In genomic region chr12:109944975-109945374, GRCh38 we compare ENCODE assay signal across 11 cellular contexts. TPM values are rescaled to one million over a fixed set of nuclear protein-coding genes. Genes with fewer than 3 reads are reported as not detected.
DNase-seq lines count a peak whose midpoint lies in the region; ATAC-seq, FAIRE-seq and TF ChIP-seq lines count a peak whose summit lies in the region.
"Had no signal": no experiment of that assay in that cellular context is flagged by ENCODE, and none has a peak within 500 bp of the region (broad histone marks: within the 10 kb centered on the region; RNA-seq: fewer than 3 reads in every experiment).

No MANE protein-coding gene starts in this region.

- no peak for ATAC-seq in activated CD8-positive, alpha-beta T cell treated with anti-CD3 and anti-CD28 coated beads for 36 hours
- ATAC-seq in activated CD8-positive, alpha-beta T cell treated with anti-CD3 and anti-CD28 coated beads, Interleukin-2, amount 10 ng/mL, durations not matched to agents 7 days and 5 days: no peak
- peak; percentile 55 for ATAC-seq in upper lobe of right lung

- peaks cover 51% of the 10 kb centered on the region for H3K36me3 ChIP-seq in upper lobe of right lung
- peaks cover 5 to 8% of the 10 kb centered on the region in 2 donors for H3K36me3 ChIP-seq in small intestine (ENCODE audit: control insufficient read depth in 2 of 2, insufficient read depth in 2 of 2, low read length in 2 of 2)

- CTCF ChIA-PET in activated CD8-positive, alpha-beta T cell treated with anti-CD3 and anti-CD28 coated beads for 36 hours (lab: Charles Lee): no interaction called here
- CTCF ChIA-PET in activated CD8-positive, alpha-beta T cell treated with anti-CD3 and anti-CD28 coated beads, Interleukin-2, amount 10 ng/mL, durations not matched to agents 7 days and 5 days (lab: Charles Lee): interaction anchor here (1.4 kb wide), 1 partner anchor 100 kb away, joined by 4 read pairs; no protein-coding TSS in a partner anchor

- H3K4me1 ChIP-seq in upper lobe of right lung (peaks cover 29% of the 10 kb centered on the region), small intestine (ENCODE audit: control insufficient read depth in 2 of 2, insufficient read depth in 1 of 2, low read depth in 1 of 2, low read length in 1 of 2) (peaks cover 0 to 3% of the 10 kb centered on the region in 2 donors)

- H3K36me3 Mint-ChIP-seq in activated CD8-positive, alpha-beta T cell treated with anti-CD3 and anti-CD28 coated beads for 36 hours (ENCODE audit: low read depth): peaks cover 30% of the 10 kb centered on the region
- H3K36me3 Mint-ChIP-seq in activated CD8-positive, alpha-beta T cell treated with anti-CD3 and anti-CD28 coated beads, Interleukin-2, amount 10 ng/mL, durations not matched to agents 7 days and 5 days (ENCODE audit: low read depth): peaks cover 49% of the 10 kb centered on the region

- no peak overlapping the region for H3K4me3 ChIP-seq in fibroblast of mammary gland (ENCODE audit: control insufficient read depth, low read depth, low read length)
- H3K4me3 ChIP-seq in upper lobe of right lung: no peak overlapping the region
- no peak overlapping the region for H3K4me3 ChIP-seq in small intestine (ENCODE audit: low read depth in 1 of 2, low read length in 2 of 2)
- H3K4me3 ChIP-seq: SJSA1 had no signal

- no peaks in the 10 kb centered on the region for H3K9me3 ChIP-seq in upper lobe of right lung
- H3K9me3 ChIP-seq in small intestine (ENCODE audit: control insufficient read depth, low read depth): no peaks in the 10 kb centered on the region
- H3K9me3 ChIP-seq: SJSA1 had no signal

- 66 to 91% (median 87%) methylated on average over 13 of the region's 13 CpGs for WGBS in small intestine, 3 donors

- DNase-seq in activated CD8-positive, alpha-beta T cell treated with anti-CD3 and anti-CD28 coated beads for 36 hours: no peak
- DNase-seq in activated CD8-positive, alpha-beta T cell treated with anti-CD3 and anti-CD28 coated beads, Interleukin-2, amount 10 ng/mL, durations not matched to agents 7 days and 5 days: no peak
- DNase-seq in fibroblast of mammary gland (ENCODE audit: low read depth): peak; percentile 68
- peak; percentile 83 to 96 for DNase-seq in lung microvascular endothelial cell (ENCODE audit: low read depth in 2 of 2)
- no peak for DNase-seq in upper lobe of right lung
- DNase-seq in small intestine: no peak
- DNase-seq in NCI-H2081 treated with DMSO at 0.1 percent for 48 hours (lab: John Stamatoyannopoulos, UW): no peak
- DNase-seq in COLO668 (lab: John Stamatoyannopoulos, UW; ENCODE audit: unreplicated experiment): no peak
- DNase-seq: naive B cell, NCI-H2029 treated with DMSO at 0.1 percent for 48 hours had no signal

- H3K4me3 Mint-ChIP-seq in activated CD8-positive, alpha-beta T cell treated with anti-CD3 and anti-CD28 coated beads for 36 hours: no peak overlapping the region
- no peak overlapping the region for H3K4me3 Mint-ChIP-seq in activated CD8-positive, alpha-beta T cell treated with anti-CD3 and anti-CD28 coated beads, Interleukin-2, amount 10 ng/mL, durations not matched to agents 7 days and 5 days
- H3K4me3 Mint-ChIP-seq: naive B cell had no signal

- FAIRE-seq in small intestine (lab: Jason Lieb, UNC): no peak

- H3K9me3 Mint-ChIP-seq in activated CD8-positive, alpha-beta T cell treated with anti-CD3 and anti-CD28 coated beads for 36 hours: no peaks in the 10 kb centered on the region
- no peaks in the 10 kb centered on the region for H3K9me3 Mint-ChIP-seq in activated CD8-positive, alpha-beta T cell treated with anti-CD3 and anti-CD28 coated beads, Interleukin-2, amount 10 ng/mL, durations not matched to agents 7 days and 5 days (ENCODE audit: insufficient read depth)
- H3K9me3 Mint-ChIP-seq: naive B cell had no signal

- POLR2A ChIA-PET in activated CD8-positive, alpha-beta T cell treated with anti-CD3 and anti-CD28 coated beads for 36 hours (lab: Charles Lee): no interaction called here
- POLR2A ChIA-PET in activated CD8-positive, alpha-beta T cell treated with anti-CD3 and anti-CD28 coated beads, Interleukin-2, amount 10 ng/mL, durations not matched to agents 7 days and 5 days (lab: Charles Lee): interaction anchor here (0.6 kb wide), 2 partner anchors 236 to 463 kb away, joined by 3 to 4 read pairs; no protein-coding TSS in a partner anchor

- no peaks in the 10 kb centered on the region for H3K27me3 Mint-ChIP-seq in activated CD8-positive, alpha-beta T cell treated with anti-CD3 and anti-CD28 coated beads for 36 hours
- H3K27me3 Mint-ChIP-seq in activated CD8-positive, alpha-beta T cell treated with anti-CD3 and anti-CD28 coated beads, Interleukin-2, amount 10 ng/mL, durations not matched to agents 7 days and 5 days (ENCODE audit: low read depth): no peaks in the 10 kb centered on the region
- H3K27me3 Mint-ChIP-seq: naive B cell had no signal

- H3K27me3 ChIP-seq in upper lobe of right lung (no peaks in the 10 kb centered on the region), small intestine (ENCODE audit: control insufficient read depth in 2 of 2, insufficient read depth in 2 of 2, low read length in 2 of 2) (no peaks in the 10 kb centered on the region)
- H3K27me3 ChIP-seq: SJSA1 had no signal

- H3K27ac ChIP-seq in upper lobe of right lung: peak overlapping the region; percentile 12
- no peak overlapping the region for H3K27ac ChIP-seq in small intestine (ENCODE audit: low read depth in 1 of 2, low read length in 1 of 2)
- H3K27ac ChIP-seq: SJSA1 had no signal

- intact Hi-C loops in activated CD8-positive, alpha-beta T cell treated with anti-CD3 and anti-CD28 coated beads for 36 hours (cut with micrococcal nuclease): no loop called here
- intact Hi-C loops in upper lobe of right lung (cut with DNase I): no loop called here

- no peak for TF ChIP-seq CTCF in activated CD8-positive, alpha-beta T cell treated with anti-CD3 and anti-CD28 coated beads for 36 hours (IDR thresholded peaks at IDR 0.05)
- TF ChIP-seq CTCF in fibroblast of mammary gland (conservative IDR thresholded peaks at IDR 0.05; ENCODE audit: control insufficient read depth, insufficient read depth, low read depth, low read length) (no peak), upper lobe of right lung (IDR thresholded peaks at IDR 0.05) (no peak)

- H3K4me1 Mint-ChIP-seq in activated CD8-positive, alpha-beta T cell treated with anti-CD3 and anti-CD28 coated beads for 36 hours (ENCODE audit: low read depth): peaks cover 23% of the 10 kb centered on the region
- peaks cover 24% of the 10 kb centered on the region for H3K4me1 Mint-ChIP-seq in activated CD8-positive, alpha-beta T cell treated with anti-CD3 and anti-CD28 coated beads, Interleukin-2, amount 10 ng/mL, durations not matched to agents 7 days and 5 days (ENCODE audit: low read depth)

- peak overlapping the region; percentile 30 for H3K27ac Mint-ChIP-seq in activated CD8-positive, alpha-beta T cell treated with anti-CD3 and anti-CD28 coated beads for 36 hours
- H3K27ac Mint-ChIP-seq in activated CD8-positive, alpha-beta T cell treated with anti-CD3 and anti-CD28 coated beads, Interleukin-2, amount 10 ng/mL, durations not matched to agents 7 days and 5 days: no peak overlapping the region

RNA-seq across cellular contexts. Expression of gene TCHP, which starts 44.9 kb away (rescaled TPM):
- 10 to 100 TPM; 19.9 to 21.0 TPM for total RNA-seq in activated CD8-positive, alpha-beta T cell treated with anti-CD3 and anti-CD28 coated beads for 36 hours
- 10 to 100 TPM; 31.0 to 33.3 TPM for total RNA-seq in activated CD8-positive, alpha-beta T cell treated with anti-CD3 and anti-CD28 coated beads, Interleukin-2, amount 10 ng/mL, durations not matched to agents 7 days and 5 days
- total RNA-seq in lung microvascular endothelial cell (4.6 and 5.8 TPM in 2 replicates), upper lobe of right lung (16.5 TPM)
- 10 to 100 TPM in 1 of 3 donors, 1 to 10 TPM in 2; 7.0 to 15.2 (median 7.8) TPM for polyA plus RNA-seq in small intestine

RNA-seq across cellular contexts. Expression of gene GIT2, which starts 51.2 kb away (rescaled TPM):
- total RNA-seq in activated CD8-positive, alpha-beta T cell treated with anti-CD3 and anti-CD28 coated beads for 36 hours: 10 to 100 TPM; 49.2 to 49.6 TPM
- total RNA-seq in activated CD8-positive, alpha-beta T cell treated with anti-CD3 and anti-CD28 coated beads, Interleukin-2, amount 10 ng/mL, durations not matched to agents 7 days and 5 days: 10 to 100 TPM; 86.6 to 87.7 TPM
- total RNA-seq in lung microvascular endothelial cell: 21.6 and 23.8 TPM in 2 replicates
- 52.1 TPM for total RNA-seq in upper lobe of right lung
- polyA plus RNA-seq in small intestine: 10 to 100 TPM in 1 of 3 donors, 1 to 10 TPM in 2; 7.0 to 10.7 (median 7.4) TPM

RNA-seq across cellular contexts. Expression of gene ANKRD13A, which starts 54.3 kb away (rescaled TPM):
- total RNA-seq in activated CD8-positive, alpha-beta T cell treated with anti-CD3 and anti-CD28 coated beads for 36 hours: 10 to 100 TPM; 33.4 to 37.5 TPM
- total RNA-seq in activated CD8-positive, alpha-beta T cell treated with anti-CD3 and anti-CD28 coated beads, Interleukin-2, amount 10 ng/mL, durations not matched to agents 7 days and 5 days: 10 to 100 TPM; 76.0 to 78.1 TPM
- total RNA-seq in lung microvascular endothelial cell (38.4 and 45.6 TPM in 2 replicates), upper lobe of right lung (54.0 TPM)
- 10 to 100 TPM; 15.5 to 23.7 (median 18.6) TPM for polyA plus RNA-seq in small intestine

Comparison
In these comparisons a context has a peak if more than half of its experiments do, and no peak if none do; other contexts are left out.
1. DNase-seq: peak in fibroblast of mammary gland (single experiment) and lung microvascular endothelial cell (2 of 2); none in activated CD8-positive, alpha-beta T cell treated with anti-CD3 and anti-CD28 coated beads for 36 hours (single experiment), activated CD8-positive, alpha-beta T cell treated with anti-CD3 and anti-CD28 coated beads, Interleukin-2, amount 10 ng/mL, durations not matched to agents 7 days and 5 days (single experiment), upper lobe of right lung (single experiment), small intestine (single experiment), NCI-H2081 treated with DMSO at 0.1 percent for 48 hours (single experiment) and COLO668 (single experiment).